In the genomic region with DNA sequence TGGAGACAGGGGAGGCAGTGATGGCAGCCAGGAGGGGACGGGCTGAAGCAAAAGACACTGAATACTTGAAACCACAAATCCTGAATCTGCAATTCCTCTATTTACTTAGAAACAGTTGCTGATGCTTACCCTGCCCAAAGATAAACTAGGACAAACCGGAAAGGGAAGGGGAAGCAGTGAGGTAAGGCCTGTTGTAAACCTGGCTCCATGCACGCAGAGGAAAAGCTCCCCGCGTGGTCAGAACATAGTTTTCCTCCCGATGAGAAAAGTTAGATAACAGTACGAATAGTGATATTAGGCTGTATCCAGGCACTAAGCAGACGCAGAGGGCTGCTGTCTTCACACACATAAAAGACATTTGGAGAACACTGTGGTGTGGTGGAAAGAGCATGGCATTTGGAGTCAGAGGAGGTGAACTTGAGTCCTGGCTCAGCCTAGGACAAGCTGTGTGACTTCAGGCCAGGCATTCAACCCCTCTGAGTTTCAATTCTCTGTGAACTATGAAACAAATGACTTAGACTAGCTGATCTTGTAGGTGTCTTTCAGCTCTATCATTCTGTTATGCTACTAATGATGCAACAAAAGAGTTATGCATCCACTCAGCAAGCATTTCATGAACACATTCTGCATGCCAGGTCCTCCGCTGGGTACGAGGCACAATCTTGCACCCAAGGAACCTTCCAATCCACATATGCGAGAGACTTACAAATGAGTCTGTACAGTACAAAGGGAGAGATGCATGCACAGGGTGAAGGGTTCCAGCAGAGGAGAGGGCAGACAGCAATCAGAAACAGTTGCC, we compare ENCODE assay signal across 13 cellular contexts.
DNase-seq lines count a peak whose midpoint lies in the region; ATAC-seq and TF ChIP-seq lines count a peak whose summit lies in the region.
"Had no signal": no experiment of that assay in that cellular context is flagged by ENCODE, and none has a peak within 500 bp of the region (broad histone marks: within the 10 kb centered on the region; RNA-seq: fewer than 3 reads in every experiment).

No MANE protein-coding gene starts in this region.

- no peak overlapping the region for H3K4me3 ChIP-seq in lower lobe of right lung

- intact Hi-C loops in lower lobe of right lung (cut with DNase I), result no loop called here

- peaks cover 10% of the 10 kb centered on the region for H3K27me3 Mint-ChIP-seq in endothelial cell (ENCODE audit: unreplicated experiment)
- peaks cover 2% of the 10 kb centered on the region for H3K27me3 Mint-ChIP-seq in activated CD8-positive, alpha-beta memory T cell treated with anti-CD3 and anti-CD28 coated beads, Interleukin-2, amount 10 ng/mL, durations not matched to agents 7 days and 5 days

- H3K4me3 Mint-ChIP-seq in endothelial cell (ENCODE audit: unreplicated experiment), result peak overlapping the region; percentile 68
- no peak overlapping the region for H3K4me3 Mint-ChIP-seq in activated CD8-positive, alpha-beta memory T cell treated with anti-CD3 and anti-CD28 coated beads, Interleukin-2, amount 10 ng/mL, durations not matched to agents 7 days and 5 days

- peaks cover 60% of the 10 kb centered on the region for H3K4me1 Mint-ChIP-seq in endothelial cell (ENCODE audit: unreplicated experiment)
- peaks cover under 1% of the 10 kb centered on the region for H3K4me1 Mint-ChIP-seq in activated CD8-positive, alpha-beta memory T cell treated with anti-CD3 and anti-CD28 coated beads, Interleukin-2, amount 10 ng/mL, durations not matched to agents 7 days and 5 days

- TF ChIP-seq CTCF in endothelial cell (IDR thresholded peaks at IDR 0.05; ENCODE audit: unreplicated experiment), result no peak
- no peak for TF ChIP-seq CTCF in lower lobe of right lung (IDR thresholded peaks at IDR 0.05)

- no peaks in the 10 kb centered on the region for H3K9me3 Mint-ChIP-seq in endothelial cell (ENCODE audit: unreplicated experiment)
- H3K9me3 Mint-ChIP-seq in activated CD8-positive, alpha-beta memory T cell treated with anti-CD3 and anti-CD28 coated beads, Interleukin-2, amount 10 ng/mL, durations not matched to agents 7 days and 5 days (ENCODE audit: low read depth), result no peaks in the 10 kb centered on the region

- ATAC-seq in lower lobe of right lung, result peak; percentile 48 to 49
- ATAC-seq in activated CD8-positive, alpha-beta memory T cell treated with anti-CD3 and anti-CD28 coated beads, Interleukin-2, amount 10 ng/mL, durations not matched to agents 7 days and 5 days, result no peak

- no peaks in the 10 kb centered on the region for H3K27me3 ChIP-seq in lower lobe of right lung (ENCODE audit: low read depth)

- DNase-seq in M059J (ENCODE audit: low read depth) (peak; percentile 18), endothelial cell (ENCODE audit: low spot score) (peak; percentile 61), lower lobe of right lung (no peak), substantia nigra (lab: John Stamatoyannopoulos, UW) (no peak), NCI-H1092 treated with DMSO at 0.1 percent for 48 hours (lab: John Stamatoyannopoulos, UW) (no peak), COLO829 (ENCODE audit: low spot score) (no peak), NAMALWA (ENCODE audit: low spot score) (no peak)
- no peak for DNase-seq in activated CD8-positive, alpha-beta memory T cell treated with anti-CD3 and anti-CD28 coated beads, Interleukin-2, amount 10 ng/mL, durations not matched to agents 7 days and 5 days
- DNase-seq: activated CD4-positive, alpha-beta T cell treated with anti-CD3 and anti-CD28 coated beads, Interleukin-2, amount 50 U/mL, for 1 hour; COR-L47; NCI-H187; nucleus accumbens had no signal

- H3K36me3 Mint-ChIP-seq in endothelial cell (ENCODE audit: low read depth, unreplicated experiment), result peaks cover 32% of the 10 kb centered on the region
- no peaks in the 10 kb centered on the region for H3K36me3 Mint-ChIP-seq in activated CD8-positive, alpha-beta memory T cell treated with anti-CD3 and anti-CD28 coated beads, Interleukin-2, amount 10 ng/mL, durations not matched to agents 7 days and 5 days

- CTCF ChIA-PET in activated CD8-positive, alpha-beta memory T cell treated with anti-CD3 and anti-CD28 coated beads, Interleukin-2, amount 10 ng/mL, durations not matched to agents 7 days and 5 days (lab: Charles Lee), result interaction anchor here (1.4 to 1.7 kb wide), 2 partner anchors 16 to 50 kb away, joined by 3 read pairs; no protein-coding TSS in a partner anchor

- H3K36me3 ChIP-seq in lower lobe of right lung, result no peaks in the 10 kb centered on the region

- H3K27ac ChIP-seq in lower lobe of right lung (peak overlapping the region; percentile 79), substantia nigra (ENCODE audit: low read depth, low read length, poor library complexity, severe bottlenecking) (peak overlapping the region; percentile 38)
- H3K27ac ChIP-seq: RWPE1 had no signal

- peak overlapping the region; percentile 100 for H3K27ac Mint-ChIP-seq in endothelial cell (ENCODE audit: unreplicated experiment)
- H3K27ac Mint-ChIP-seq in activated CD8-positive, alpha-beta memory T cell treated with anti-CD3 and anti-CD28 coated beads, Interleukin-2, amount 10 ng/mL, durations not matched to agents 7 days and 5 days, result no peak overlapping the region

- peaks cover 38% of the 10 kb centered on the region for H3K4me1 ChIP-seq in lower lobe of right lung

- no peaks in the 10 kb centered on the region for H3K9me3 ChIP-seq in lower lobe of right lung

Comparison
In these comparisons a context has a peak if more than half of its experiments do, and no peak if none do; other contexts are left out.
1. DNase-seq: peak in M059J (single experiment) and endothelial cell (single experiment); none in lower lobe of right lung (single experiment), substantia nigra (0 of 49), NCI-H1092 treated with DMSO at 0.1 percent for 48 hours (single experiment), activated CD8-positive, alpha-beta memory T cell treated with anti-CD3 and anti-CD28 coated beads, Interleukin-2, amount 10 ng/mL, durations not matched to agents 7 days and 5 days (single experiment), COLO829 (single experiment) and NAMALWA (single experiment).